8 cellular contexts compared by ENCODE assay signal in the genomic region with DNA sequence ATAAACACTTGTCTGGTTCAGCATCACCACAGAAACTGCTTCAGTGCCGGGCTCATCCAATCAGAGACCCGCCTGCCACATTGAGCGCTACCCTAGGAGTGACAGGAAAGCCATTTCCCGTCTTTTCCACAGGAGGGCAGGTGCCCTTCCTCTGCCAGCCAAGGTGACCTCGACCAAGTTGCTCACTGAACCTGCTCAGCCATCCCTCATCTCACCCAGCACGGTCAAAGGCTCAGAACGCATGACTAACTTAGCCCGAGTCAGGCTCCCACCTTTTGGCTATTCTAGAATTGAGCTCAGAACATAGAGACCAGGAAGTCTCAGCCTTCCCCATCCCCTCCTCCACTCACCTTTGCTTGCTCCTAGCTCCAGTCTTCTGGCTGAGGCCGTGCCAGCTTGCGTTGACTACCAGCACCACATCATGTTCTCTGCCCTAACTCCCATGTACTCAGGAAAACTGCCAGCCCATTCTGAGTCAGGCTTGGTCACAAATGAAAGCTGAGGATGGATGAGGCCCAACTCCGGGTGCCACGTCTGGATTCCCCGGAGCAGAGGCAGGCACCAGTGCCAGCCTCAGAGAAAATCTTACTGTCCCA. TPM values are rescaled to one million over a fixed set of nuclear protein-coding genes. Genes with fewer than 3 reads are reported as not detected.
A peak's percentile ranks its signal among the peaks of the same experiment; 100 is the strongest.
DNase-seq lines count a peak whose midpoint lies in the region; ATAC-seq and TF ChIP-seq lines count a peak whose summit lies in the region.

No MANE protein-coding gene starts in this region.

- no peak for ATAC-seq in GM18868 (IDR thresholded peaks at IDR 0.05; ENCODE audit: unreplicated experiment)
- ATAC-seq in GM19463 (IDR thresholded peaks at IDR 0.05; ENCODE audit: unreplicated experiment): no peak

- peaks cover 11 to 27% (median 18%) of the 10 kb centered on the region in 4 donors for H3K36me3 ChIP-seq in esophagus muscularis mucosa

- DNase-seq in NCI-H1092 treated with DMSO at 0.1 percent for 48 hours (lab: John Stamatoyannopoulos, UW) (peak; percentile 37), NCI-H1092 (lab: John Stamatoyannopoulos, UW) (no peak), NCI-H526 treated with DMSO at 0.1 percent for 48 hours (lab: John Stamatoyannopoulos, UW) (peak; percentile 20), esophagus muscularis mucosa (ENCODE audit: extremely low spot score) (no peak), renal cortical epithelial cell (ENCODE audit: low read depth) (peak; percentile 92), HCEC 1CT (no peak)

- no peaks in the 10 kb centered on the region for H3K27me3 ChIP-seq in esophagus muscularis mucosa

- no peak for TF ChIP-seq CTCF in esophagus muscularis mucosa (IDR thresholded peaks at IDR 0.05)

- no peak for TF ChIP-seq POLR2A in esophagus muscularis mucosa (IDR thresholded peaks at IDR 0.05; ENCODE audit: low read depth)

- H3K9me3 ChIP-seq in esophagus muscularis mucosa: no peaks in the 10 kb centered on the region

- H3K4me1 ChIP-seq in esophagus muscularis mucosa: peaks cover 39 to 55% (median 43%) of the 10 kb centered on the region in 4 donors

- peak; percentile 63 for TF ChIP-seq EP300 in esophagus muscularis mucosa (IDR thresholded peaks at IDR 0.05)

- intact Hi-C loops in esophagus muscularis mucosa (cut with DNase I): loop anchor here (5.0 kb wide), 2 partner anchors 237 to 592 kb away; no protein-coding TSS in a partner anchor

- H3K4me3 ChIP-seq in esophagus muscularis mucosa: no peak overlapping the region

- H3K27ac ChIP-seq in esophagus muscularis mucosa (replicated peaks in 1 of 4): peak overlapping the region; percentile 80 to 89 (median 83)

- WGBS in esophagus muscularis mucosa: 66% methylated on average over 13 of the region's 13 CpGs

RNA-seq across cellular contexts. Expression of gene MRPS23, which starts 15.6 kb away (rescaled TPM):
- 10 to 100 TPM; 11.6 to 22.2 (median 16.9) TPM for total RNA-seq in esophagus muscularis mucosa
- total RNA-seq in renal cortical epithelial cell: 20.2 and 58.9 TPM in 2 replicates

Comparison
In these comparisons a context has a peak if more than half of its experiments do, and no peak if none do; other contexts are left out.
1. DNase-seq: peak in NCI-H1092 treated with DMSO at 0.1 percent for 48 hours (single experiment), NCI-H526 treated with DMSO at 0.1 percent for 48 hours (single experiment) and renal cortical epithelial cell (single experiment); none in NCI-H1092 (single experiment), esophagus muscularis mucosa (single experiment) and HCEC 1CT (single experiment).